In the genomic region with DNA sequence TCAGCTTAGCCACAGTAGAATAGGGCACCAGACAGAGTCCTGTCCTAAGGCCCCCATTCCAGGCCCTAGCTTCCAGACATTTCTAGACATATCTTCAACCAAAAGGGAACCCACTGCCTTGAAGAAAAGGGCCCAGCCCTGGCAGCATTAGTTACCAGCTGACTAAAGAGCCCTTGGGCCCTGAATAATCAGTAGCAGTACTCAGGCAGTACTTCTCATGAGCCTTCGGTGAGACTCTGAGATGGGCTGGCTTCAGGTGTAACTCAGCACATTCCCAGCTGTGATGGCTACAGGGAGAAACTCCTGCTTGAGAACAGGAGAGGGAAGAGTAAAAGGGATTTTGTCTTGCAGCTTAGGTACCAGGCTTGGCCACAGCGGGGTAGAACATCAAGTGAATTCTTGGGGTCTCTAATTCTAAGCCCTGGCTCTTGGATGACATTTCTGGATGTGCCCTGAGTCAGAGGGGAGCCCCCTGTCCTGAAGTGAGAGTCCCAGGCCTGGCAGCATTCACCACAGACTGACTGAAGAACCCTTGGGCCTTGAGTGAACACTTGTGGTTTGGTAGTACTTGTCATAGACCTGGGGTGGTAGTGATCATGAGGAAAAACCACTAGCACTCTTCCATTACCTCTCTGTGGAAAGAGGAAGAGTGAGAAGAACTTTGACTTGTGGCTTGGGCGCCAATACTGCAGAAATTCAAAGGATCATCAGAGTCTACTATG, we compare ENCODE assay signal across 28 cellular contexts.
"Had no signal": no experiment of that assay in that cellular context is flagged by ENCODE, and none has a peak within 500 bp of the region (broad histone marks: within the 10 kb centered on the region; RNA-seq: fewer than 3 reads in every experiment).

No MANE protein-coding gene starts in this region.

- H3K4me3 Mint-ChIP-seq: activated T-cell treated with anti-CD3 and anti-CD28 coated beads, Interleukin-2, amount 50 U/mL, for 24 hours; naive B cell; nephron progenitor cell; T-helper 2 cell treated with Interferon-gamma antibody and Interleukin-4, amounts not matched to agents 5 μg/mL and 100 μg/mL, for 36 hours had no signal

- H3K36me3 Mint-ChIP-seq: activated naive CD4-positive, alpha-beta T cell treated with anti-CD3 and anti-CD28 coated beads, Interleukin-2, amount 50 U/mL, for 72 hours; naive B cell had no signal

- H3K4me1 Mint-ChIP-seq: nephron progenitor cell had no signal

- H3K27ac Mint-ChIP-seq: activated naive CD4-positive, alpha-beta T cell treated with anti-CD3 and anti-CD28 coated beads, Interleukin-2, amount 50 U/mL, for 72 hours; activated T-cell treated with anti-CD3 and anti-CD28 coated beads, Interleukin-2, amount 50 U/mL, for 24 hours; nephron progenitor cell; progenitor cell of endocrine pancreas; T-helper 2 cell treated with Interferon-gamma antibody and Interleukin-4, amounts not matched to agents 5 μg/mL and 100 μg/mL, for 36 hours had no signal

- H3K27ac ChIP-seq: adrenal gland, body of pancreas, esophagus muscularis mucosa, foreskin keratinocyte, heart right ventricle, neutrophil, ovary, right lobe of liver, tibial nerve had no signal

- ATAC-seq: body of pancreas, foreskin keratinocyte, heart right ventricle, left ventricle myocardium superior, right lobe of liver had no signal

- H3K9me3 Mint-ChIP-seq: activated naive CD4-positive, alpha-beta T cell treated with anti-CD3 and anti-CD28 coated beads, Interleukin-2, amount 50 U/mL, for 72 hours; activated T-cell treated with anti-CD3 and anti-CD28 coated beads, Interleukin-2, amount 50 U/mL, for 24 hours; naive B cell; T-helper 2 cell treated with Interferon-gamma antibody and Interleukin-4, amounts not matched to agents 5 μg/mL and 100 μg/mL, for 36 hours had no signal

- DNase-seq: activated CD4-positive, alpha-beta T cell treated with anti-CD3 and anti-CD28 coated beads for 4 hours; activated CD4-positive, alpha-beta T cell treated with anti-CD3 and anti-CD28 coated beads, Interleukin-2, amount 50 U/mL, for 4 hours; activated CD4-positive, CD25-positive, alpha-beta regulatory T cell; activated CD8-positive, alpha-beta memory T cell treated with anti-CD3 and anti-CD28 coated beads, Interleukin-2, amount 50 U/mL, for 48 hours; activated naive CD4-positive, alpha-beta T cell; activated T-cell treated with anti-CD3 and anti-CD28 coated beads, Interleukin-2, amount 50 U/mL, for 24 hours; adrenal gland; aorta; body of pancreas; dermis blood vessel endothelial cell; effector CD4-positive, alpha-beta T cell; foreskin keratinocyte; heart right ventricle; kidney glomerular epithelial cell; left ventricle myocardium superior; mammary epithelial cell; naive B cell; nephron progenitor cell; ovary; right lobe of liver; stimulated activated CD4-positive, alpha-beta T cell treated with anti-CD3 and anti-CD28 coated beads, Interleukin-2, amount 100 ng/mL, for 48 hours; T-helper 1 cell had no signal

- H3K27me3 Mint-ChIP-seq: activated T-cell treated with anti-CD3 and anti-CD28 coated beads, Interleukin-2, amount 50 U/mL, for 24 hours; progenitor cell of endocrine pancreas had no signal
